ENCODE assay signal across 24 cellular contexts in the genomic region with DNA sequence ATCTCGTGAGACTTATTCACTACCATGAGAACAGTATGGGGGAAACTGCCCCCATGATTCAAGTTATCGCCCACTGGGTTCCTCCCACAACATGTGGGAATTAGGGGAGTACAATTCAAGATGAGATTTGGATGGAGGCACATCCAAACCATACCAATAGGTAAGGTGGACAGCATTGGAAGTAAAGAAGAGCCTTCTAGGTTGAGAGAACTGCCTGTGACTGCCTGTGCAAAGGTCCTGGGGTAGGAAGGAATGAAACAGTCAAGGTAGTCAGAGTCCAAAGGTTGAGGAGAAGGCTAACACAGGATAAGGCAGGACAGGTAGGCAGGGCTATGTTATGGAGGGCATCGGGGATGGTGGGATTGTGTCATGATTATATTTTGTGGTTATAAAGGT. TPM values are rescaled to one million over a fixed set of nuclear protein-coding genes. Genes with fewer than 3 reads are reported as not detected.
"Had no signal": no experiment of that assay in that cellular context is flagged by ENCODE, and none has a peak within 500 bp of the region (broad histone marks: within the 10 kb centered on the region; RNA-seq: fewer than 3 reads in every experiment).

No MANE protein-coding gene starts in this region.

- H3K27ac ChIP-seq: cardiac muscle cell, foreskin keratinocyte, left lung, neural progenitor cell, prostate gland, right atrium auricular region, suprapubic skin had no signal

- H3K36me3 ChIP-seq: cardiac muscle cell, left lung, neural progenitor cell, prostate gland, right atrium auricular region, suprapubic skin had no signal

- H3K27me3 ChIP-seq: right atrium auricular region had no signal

- H3K4me3 ChIP-seq: cardiac muscle cell, left lung, neural progenitor cell, prostate gland, right atrium auricular region, suprapubic skin had no signal

- H3K4me1 ChIP-seq: left lung, neural progenitor cell, prostate gland, right atrium auricular region, suprapubic skin had no signal

- H3K9me3 ChIP-seq: prostate gland, right atrium auricular region, suprapubic skin had no signal

- H3K4me2 ChIP-seq: neural progenitor cell had no signal

- H2AFZ ChIP-seq: neural progenitor cell had no signal

- H3K9ac ChIP-seq: neural progenitor cell had no signal

- ATAC-seq: activated T-helper 17 cell treated with anti-CD3 and anti-CD28 coated beads, Interleukin-2, amount 50 U/mL, for 72 hours; left lung; naive thymus-derived CD4-positive, alpha-beta T cell; stimulated activated naive CD8-positive, alpha-beta T cell treated with anti-CD3 and anti-CD28 coated beads, Interleukin-15, amount 100 ng/mL, for 72 hours had no signal

- DNase-seq: activated CD4-positive, alpha-beta memory T cell treated with anti-CD3 and anti-CD28 coated beads, Interleukin-2, amount 10 ng/mL, durations not matched to agents 7 days and 5 days; activated CD4-positive, alpha-beta T cell treated with anti-CD3 and anti-CD28 coated beads for 48 hours; activated CD4-positive, CD25-positive, alpha-beta regulatory T cell; activated naive CD4-positive, alpha-beta T cell treated with Interleukin-2 at 50 U/mL for 16 hours; activated naive CD8-positive, alpha-beta T cell treated with anti-CD3 and anti-CD28 coated beads, Interleukin-2, amount 10 ng/mL, durations not matched to agents 7 days and 5 days; activated T-cell treated with anti-CD3 and anti-CD28 coated beads, Interleukin-2, amount 50 U/mL, for 1 hour; amygdala; foreskin keratinocyte; glutamatergic neuron; hypothalamus; left lung; naive thymus-derived CD4-positive, alpha-beta T cell; stimulated activated naive CD8-positive, alpha-beta T cell treated with anti-CD3 and anti-CD28 coated beads, Interleukin-15, amount 100 ng/mL, for 72 hours; trophoblast cell had no signal

RNA-seq across cellular contexts. Expression of a gene that starts 6.0 kb away (rescaled TPM):
- total RNA-seq: activated CD4-positive, alpha-beta memory T cell treated with anti-CD3 and anti-CD28 coated beads, Interleukin-2, amount 10 ng/mL, durations not matched to agents 7 days and 5 days; activated naive CD8-positive, alpha-beta T cell treated with anti-CD3 and anti-CD28 coated beads, Interleukin-2, amount 10 ng/mL, durations not matched to agents 7 days and 5 days; activated T-helper 17 cell treated with anti-CD3 and anti-CD28 coated beads, Interleukin-2, amount 50 U/mL, for 72 hours; dermis microvascular lymphatic vessel endothelial cell; mammary epithelial cell; mononuclear cell; naive thymus-derived CD4-positive, alpha-beta T cell; osteoblast had no signal
- polyA plus RNA-seq: naive thymus-derived CD4-positive, alpha-beta T cell had no signal
